Comparison of ENCODE assay signal across 18 cellular contexts in genomic region chr9:121895274-121895835, GRCh38.
DNase-seq lines count a peak whose midpoint lies in the region; ATAC-seq, FAIRE-seq and TF ChIP-seq lines count a peak whose summit lies in the region.
"Had no signal": no experiment of that assay in that cellular context is flagged by ENCODE, and none has a peak within 500 bp of the region (broad histone marks: within the 10 kb centered on the region; RNA-seq: fewer than 3 reads in every experiment).

No MANE protein-coding gene starts in this region.

- H3K9me2 ChIP-seq in OCI-LY1 (ENCODE audit: low read depth, low read length), result no peaks in the 10 kb centered on the region
- H3K9me2 ChIP-seq: SK-N-SH had no signal

- peak overlapping the region; percentile 7 for H4K8ac ChIP-seq in neuronal stem cell (ENCODE audit: low read depth, low read length)

- H3K4ac ChIP-seq in neuronal stem cell (ENCODE audit: low read length), result no peak overlapping the region

- H3K36me3 Mint-ChIP-seq in activated naive CD8-positive, alpha-beta T cell treated with anti-CD3 and anti-CD28 coated beads for 36 hours, result peaks cover 2% of the 10 kb centered on the region
- H3K36me3 Mint-ChIP-seq: CD8-positive, alpha-beta memory T cell had no signal

- peak; percentile 99 for FAIRE-seq in bronchial epithelial cell (lab: Jason Lieb, UNC)

- no peak for TF ChIP-seq CTCF in HEK293 (tag by site-specific recombination; IDR thresholded peaks at IDR 0.05)
- TF ChIP-seq CTCF in OCI-LY1 (IDR thresholded peaks at IDR 0.05; ENCODE audit: low read length), result no peak
- TF ChIP-seq CTCF in bronchial epithelial cell (IDR thresholded peaks at IDR 0.05; ENCODE audit: insufficient read depth, low read length, severe bottlenecking), result no peak

- no peaks in the 10 kb centered on the region for H3K9me3 ChIP-seq in HEK293 (ENCODE audit: control insufficient read depth, insufficient read depth, low read depth, low read length)
- peaks cover 8% of the 10 kb centered on the region for H3K9me3 ChIP-seq in OCI-LY1 (ENCODE audit: low read length)
- peaks cover 5 to 9% of the 10 kb centered on the region in 2 donors for H3K9me3 ChIP-seq in neuronal stem cell (replicated peaks in 1 of 2; ENCODE audit: control insufficient read depth in 2 of 2, insufficient read depth in 1 of 2, low read depth in 1 of 2, low read length in 2 of 2)

- no peak overlapping the region for H3K27ac Mint-ChIP-seq in activated naive CD8-positive, alpha-beta T cell treated with anti-CD3 and anti-CD28 coated beads for 36 hours
- H3K27ac Mint-ChIP-seq: CD8-positive, alpha-beta memory T cell; GM23338 had no signal

- H2BK5ac ChIP-seq in neuronal stem cell (ENCODE audit: low read length), result no peak overlapping the region

- WGBS in neuronal stem cell (ENCODE audit: extremely low coverage in 2 of 2, insufficient read length in 2 of 2, insufficient replicate concordance in 1 of 2), 2 donors, result 100% methylated on average over 1 to 7 of the region's 9 CpGs

- H3K9ac ChIP-seq in OCI-LY1 (ENCODE audit: low read length), result no peak overlapping the region
- peak overlapping the region; percentile 65 for H3K9ac ChIP-seq in neuronal stem cell (ENCODE audit: low read depth, low read length, poor library complexity)
- H3K9ac ChIP-seq: SK-N-SH had no signal

- H3K27me3 ChIP-seq in OCI-LY1 (ENCODE audit: insufficient read depth, low read length) (no peaks in the 10 kb centered on the region), bronchial epithelial cell (ENCODE audit: control insufficient read depth, insufficient read depth, low read length) (no peaks in the 10 kb centered on the region), neuronal stem cell (ENCODE audit: control insufficient read depth in 3 of 3, insufficient read depth in 3 of 3, low read depth in 1 of 3, low read length in 3 of 3) (peaks cover 0 to 5% (median 5%) of the 10 kb centered on the region in 3 experiments)

- ATAC-seq in HG02763 (IDR thresholded peaks at IDR 0.05; ENCODE audit: unreplicated experiment), result no peak
- no peak for ATAC-seq in HG03439 (IDR thresholded peaks at IDR 0.05; ENCODE audit: unreplicated experiment)

- H3K79me1 ChIP-seq in neuronal stem cell (ENCODE audit: low read depth, low read length), result no peaks in the 10 kb centered on the region

- H2BK15ac ChIP-seq in neuronal stem cell (ENCODE audit: low read length), result no peak overlapping the region

- H2AK5ac ChIP-seq in neuronal stem cell (ENCODE audit: low read depth, low read length), result no peak overlapping the region

- H3K27ac ChIP-seq in HEK293 (ENCODE audit: extremely low read depth, low read depth, low read length) (no peak overlapping the region), OCI-LY1 (ENCODE audit: low read depth, low read length, poor library complexity, severe bottlenecking) (peak overlapping the region; percentile 23), neuronal stem cell (replicated peaks; ENCODE audit: low read length) (peak overlapping the region; percentile 33)

- H2BK12ac ChIP-seq in neuronal stem cell (ENCODE audit: low read length), result no peak overlapping the region

- no peaks in the 10 kb centered on the region for H3F3A ChIP-seq in OCI-LY1 (ENCODE audit: insufficient read depth, low read length)

- H3K4me3 Mint-ChIP-seq in activated naive CD8-positive, alpha-beta T cell treated with anti-CD3 and anti-CD28 coated beads for 36 hours, result no peak overlapping the region
- H3K4me3 Mint-ChIP-seq: CD8-positive, alpha-beta memory T cell; GM23338 had no signal

- H3K9me3 Mint-ChIP-seq in activated naive CD8-positive, alpha-beta T cell treated with anti-CD3 and anti-CD28 coated beads for 36 hours, result peaks cover 7% of the 10 kb centered on the region

- no peaks in the 10 kb centered on the region for H4K20me1 ChIP-seq in OCI-LY1 (ENCODE audit: insufficient read depth, low read length)

- POLR2A ChIA-PET in HEK293 (lab: Yijun Ruan, JAX), result no interaction called here

- no peaks in the 10 kb centered on the region for H3K79me2 ChIP-seq in OCI-LY1 (ENCODE audit: insufficient read depth, low read length)

- H4K91ac ChIP-seq in neuronal stem cell (ENCODE audit: low read depth, low read length, poor library complexity), result peak overlapping the region; percentile 13

- H3K4me2 ChIP-seq in OCI-LY1 (ENCODE audit: low read length) (no peak overlapping the region), neuronal stem cell (ENCODE audit: insufficient read depth, low read length, poor library complexity, severe bottlenecking) (no peak overlapping the region)
- H3K4me2 ChIP-seq: GM23338, SK-N-SH had no signal

- no peaks in the 10 kb centered on the region for H3K4me1 ChIP-seq in HEK293 (ENCODE audit: control insufficient read depth, insufficient read depth, low read length)
- peaks cover 11% of the 10 kb centered on the region for H3K4me1 ChIP-seq in OCI-LY1 (ENCODE audit: insufficient read depth, low read length, severe bottlenecking)
- H3K4me1 ChIP-seq in neuronal stem cell (ENCODE audit: control insufficient read depth in 2 of 2, insufficient read depth in 1 of 2, low read depth in 1 of 2, low read length in 2 of 2), result peaks cover 8 to 19% of the 10 kb centered on the region in 2 donors

- no peak overlapping the region for H3K18ac ChIP-seq in neuronal stem cell (ENCODE audit: low read length)

- no peak overlapping the region for H3K23ac ChIP-seq in neuronal stem cell (ENCODE audit: low read depth, low read length, poor library complexity)

- H3K14ac ChIP-seq in neuronal stem cell (ENCODE audit: low read length), result peak overlapping the region; percentile 22

- H3K36me3 ChIP-seq in HEK293 (ENCODE audit: control insufficient read depth in 2 of 2, insufficient read depth in 1 of 2, low read length in 2 of 2), result no peaks in the 10 kb centered on the region
- H3K36me3 ChIP-seq in OCI-LY1 (ENCODE audit: insufficient read depth, low read length), result no peaks in the 10 kb centered on the region
- H3K36me3 ChIP-seq in bronchial epithelial cell (ENCODE audit: control insufficient read depth, insufficient read depth, low read length), result peaks cover 1% of the 10 kb centered on the region
- H3K36me3 ChIP-seq in neuronal stem cell (replicated peaks in 1 of 2; ENCODE audit: control insufficient read depth in 2 of 2, insufficient read depth in 2 of 2, low read length in 2 of 2), result peaks cover 0 to 4% of the 10 kb centered on the region in 2 donors

- H2BK120ac ChIP-seq in neuronal stem cell (ENCODE audit: low read depth, low read length), result no peak overlapping the region

- CTCF ChIA-PET in HEK293 (lab: Yijun Ruan, JAX), result no interaction called here

- DNase-seq in bronchial epithelial cell (ENCODE audit: low read depth), result no peak
- DNase-seq in neuronal stem cell (ENCODE audit: low spot score), result no peak
- no peak for DNase-seq in activated naive CD8-positive, alpha-beta T cell treated with anti-CD3 and anti-CD28 coated beads for 36 hours
- no peak for DNase-seq in T1000 (lab: John Stamatoyannopoulos, UW)
- DNase-seq: CD8-positive, alpha-beta memory T cell; Karpas-422; NCI-H1105; NCI-H1694; NCI-H2227 treated with DMSO at 0.1 percent for 48 hours; NCI-H510A treated with DMSO at 0.1 percent for 48 hours; NCI-H774; SHP77; SK-N-SH had no signal

- H3K27me3 Mint-ChIP-seq in activated naive CD8-positive, alpha-beta T cell treated with anti-CD3 and anti-CD28 coated beads for 36 hours, result no peaks in the 10 kb centered on the region

- no peak overlapping the region for H2AFZ ChIP-seq in OCI-LY1 (ENCODE audit: low read length)
- no peak overlapping the region for H2AFZ ChIP-seq in neuronal stem cell (ENCODE audit: low read length)

- H3K4me1 Mint-ChIP-seq in activated naive CD8-positive, alpha-beta T cell treated with anti-CD3 and anti-CD28 coated beads for 36 hours, result no peaks in the 10 kb centered on the region
- H3K4me1 Mint-ChIP-seq: CD8-positive, alpha-beta memory T cell had no signal

- H3K4me3 ChIP-seq in HEK293 (ENCODE audit: low read depth, low read length) (no peak overlapping the region), OCI-LY1 (ENCODE audit: low read depth, low read length, poor library complexity, severe bottlenecking) (no peak overlapping the region), bronchial epithelial cell (ENCODE audit: low read depth, low read length) (no peak overlapping the region), neuronal stem cell (ENCODE audit: low read length in 2 of 2) (peak overlapping the region in 1 of 2 donors; percentile 15)
- H3K4me3 ChIP-seq: GM23338 had no signal

TF ChIP-seq in HEK293, 187 proteins besides CTCF, POLR2A, EP300 and RAD21:
- TF ChIP-seq ZNF548 (tag by site-specific recombination; IDR thresholded peaks at IDR 0.05) (peak; percentile 40; the same call in 1 of the 2 replicates), ZNF155 (tag by site-specific recombination; IDR thresholded peaks at IDR 0.05) (no peak), ZNF580 (tag by site-specific recombination; IDR thresholded peaks at IDR 0.05) (0 out of 2 replicates have a peak, but pooled peaks have one; percentile 9), ZNF623 (tag by site-specific recombination; IDR thresholded peaks at IDR 0.05) (no peak)
TF ChIP-seq in HEK293: peak in this region for 2.
